30 cellular contexts compared by ENCODE assay signal in the genomic region with DNA sequence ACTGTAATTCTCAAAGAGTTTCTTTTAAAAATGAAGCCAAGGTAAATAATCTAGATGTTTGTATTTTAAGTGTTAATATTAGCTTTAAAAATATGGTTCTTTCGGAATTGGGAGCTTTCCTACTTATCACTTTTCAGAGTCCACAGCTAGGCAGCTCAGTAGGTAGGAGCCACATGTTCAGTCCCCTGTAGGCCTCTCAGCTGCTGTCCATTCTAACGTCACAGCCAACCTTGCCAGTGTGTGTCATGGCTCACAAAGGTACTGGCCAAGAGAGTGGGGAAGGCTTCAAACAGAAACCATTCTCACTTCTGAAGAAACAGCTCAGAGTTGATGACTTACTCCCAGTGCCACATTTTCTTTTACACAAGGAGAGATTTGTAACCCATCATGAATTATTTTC. TPM values are rescaled to one million over a fixed set of nuclear protein-coding genes. Genes with fewer than 3 reads are reported as not detected.
DNase-seq lines count a peak whose midpoint lies in the region; ATAC-seq, FAIRE-seq and TF ChIP-seq lines count a peak whose summit lies in the region.
"Had no signal": no experiment of that assay in that cellular context is flagged by ENCODE, and none has a peak within 500 bp of the region (broad histone marks: within the 10 kb centered on the region; RNA-seq: fewer than 3 reads in every experiment).

No MANE protein-coding gene starts in this region.

- no peak for TF ChIP-seq RAD21 in A549 (conservative IDR thresholded peaks at IDR 0.05 in 1 of 2, IDR thresholded peaks at IDR 0.05 in 1 of 2)

- 20% methylated on average over 2 of the region's 2 CpGs for WGBS in A549 (ENCODE audit: missing lambda C conversion rate)
- WGBS in body of pancreas, 2 donors = 16 to 38% methylated on average over 2 of the region's 2 CpGs
- 24 to 25% methylated on average over 2 of the region's 2 CpGs for WGBS in pancreas, 2 donors

- TF ChIP-seq EP300 in A549 (IDR thresholded peaks at IDR 0.05) = no peak

- peak; percentile 23 for FAIRE-seq in A549 (lab: Jason Lieb, UNC)
- FAIRE-seq in pancreas (lab: Jason Lieb, UNC) = no peak
- FAIRE-seq: GM12878, GM12892, GM18507 had no signal

- DNase-seq in A549 (ENCODE audit: low read depth in 1 of 2, low spot score in 1 of 2) (no peak), body of pancreas (peak; percentile 11 to 37 (median 28)), pancreas (peak in 4 of 6 donors; percentile 3 to 32 (median 21)), MG63 (no peak)
- DNase-seq in activated naive CD4-positive, alpha-beta T cell treated with anti-CD3 and anti-CD28 coated beads, Interleukin-2, amount 50 U/mL, for 16 hours = no peak
- DNase-seq: ACHN; BE2C; C1 segment of cervical spinal cord; CD4-positive, alpha-beta memory T cell; CD4-positive, CD25-positive, alpha-beta regulatory T cell; CD8-positive, alpha-beta memory T cell; COR-L47; DMS 273 treated with DMSO at 0.1 percent for 48 hours; DMS153; DMS53; DMS79; DND-41; EL; GDM1 had no signal

- no peaks in the 10 kb centered on the region for H3K4me1 ChIP-seq in A549
- H3K4me1 ChIP-seq in body of pancreas = no peaks in the 10 kb centered on the region
- no peaks in the 10 kb centered on the region for H3K4me1 ChIP-seq in pancreas
- H3K4me1 ChIP-seq: BE2C, BLaER1 had no signal

- H3K4me2 ChIP-seq in A549 = no peak overlapping the region
- H3K4me2 ChIP-seq: BLaER1 had no signal

- H3K36me3 ChIP-seq in body of pancreas (replicated peaks in 1 of 2; ENCODE audit: insufficient read depth in 1 of 2, low read depth in 2 of 2) (no peaks in the 10 kb centered on the region), pancreas (no peaks in the 10 kb centered on the region), MG63 (no peaks in the 10 kb centered on the region)
- H3K36me3 ChIP-seq: BE2C, BLaER1 had no signal

- CTCF ChIA-PET in A549 (lab: Yijun Ruan, JAX) = no interaction called here

- H3K27ac ChIP-seq in A549 (no peak overlapping the region), body of pancreas (no peak overlapping the region), pancreas (peak overlapping the region in 1 of 4 donors; percentile 37)
- H3K27ac ChIP-seq: 22Rv1, BLaER1 had no signal

- H3K9me3 ChIP-seq in A549 = no peaks in the 10 kb centered on the region
- no peaks in the 10 kb centered on the region for H3K9me3 ChIP-seq in body of pancreas
- H3K9me3 ChIP-seq in pancreas = no peaks in the 10 kb centered on the region
- H3K9me3 ChIP-seq in MG63 = no peaks in the 10 kb centered on the region
- H3K9me3 ChIP-seq: BE2C, BLaER1 had no signal

- H3K27me3 ChIP-seq in body of pancreas (no peaks in the 10 kb centered on the region), pancreas (peaks cover 0 to 3% (median 0%) of the 10 kb centered on the region in 4 donors), MG63 (no peaks in the 10 kb centered on the region)
- H3K27me3 ChIP-seq: BE2C had no signal

- no peak for TF ChIP-seq POLR2A in A549 (IDR thresholded peaks at IDR 0.05; ENCODE audit: low read length)
- no peak for TF ChIP-seq POLR2A in body of pancreas (IDR thresholded peaks at IDR 0.05)

- intact Hi-C loops in body of pancreas (cut with DNase I) = no loop called here
- intact Hi-C loops in pancreas (cut with DNase I) = no loop called here

- TF ChIP-seq CTCF in A549 (IDR thresholded peaks at IDR 0.05) = no peak
- no peak for TF ChIP-seq CTCF in body of pancreas (IDR thresholded peaks at IDR 0.05)
- TF ChIP-seq CTCF in pancreas (IDR thresholded peaks at IDR 0.05) = no peak

- POLR2A ChIA-PET in A549 (lab: Yijun Ruan, JAX) = no interaction called here

- H3K4me3 ChIP-seq in A549 = no peak overlapping the region
- H3K4me3 ChIP-seq in body of pancreas = no peak overlapping the region
- H3K4me3 ChIP-seq in pancreas = no peak overlapping the region
- no peak overlapping the region for H3K4me3 ChIP-seq in MG63
- H3K4me3 ChIP-seq: BLaER1, GM12878 had no signal

- no peak for ATAC-seq in A549
- ATAC-seq in body of pancreas = peak; percentile 40
- ATAC-seq in pancreas = peak; percentile 79 to 93 (median 92)
- ATAC-seq: GM12878 had no signal

TF ChIP-seq in A549, 52 proteins besides CTCF, POLR2A, EP300 and RAD21:
- TF ChIP-seq HEYL (CRISPR knock-in tag; IDR thresholded peaks at IDR 0.05) = no peak
- TF ChIP-seq, protein P1, sequence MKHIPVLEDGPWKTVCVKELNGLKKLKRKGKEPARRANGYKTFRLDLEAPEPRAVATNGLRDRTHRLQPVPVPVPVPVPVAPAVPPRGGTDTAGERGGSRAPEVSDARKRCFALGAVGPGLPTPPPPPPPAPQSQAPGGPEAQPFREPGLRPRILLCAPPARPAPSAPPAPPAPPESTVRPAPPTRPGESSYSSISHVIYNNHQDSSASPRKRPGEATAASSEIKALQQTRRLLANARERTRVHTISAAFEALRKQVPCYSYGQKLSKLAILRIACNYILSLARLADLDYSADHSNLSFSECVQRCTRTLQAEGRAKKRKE (CRISPR knock-in tag; IDR thresholded peaks at IDR 0.05; ENCODE audit: low read depth) = no peak
- TF ChIP-seq, protein P2, sequence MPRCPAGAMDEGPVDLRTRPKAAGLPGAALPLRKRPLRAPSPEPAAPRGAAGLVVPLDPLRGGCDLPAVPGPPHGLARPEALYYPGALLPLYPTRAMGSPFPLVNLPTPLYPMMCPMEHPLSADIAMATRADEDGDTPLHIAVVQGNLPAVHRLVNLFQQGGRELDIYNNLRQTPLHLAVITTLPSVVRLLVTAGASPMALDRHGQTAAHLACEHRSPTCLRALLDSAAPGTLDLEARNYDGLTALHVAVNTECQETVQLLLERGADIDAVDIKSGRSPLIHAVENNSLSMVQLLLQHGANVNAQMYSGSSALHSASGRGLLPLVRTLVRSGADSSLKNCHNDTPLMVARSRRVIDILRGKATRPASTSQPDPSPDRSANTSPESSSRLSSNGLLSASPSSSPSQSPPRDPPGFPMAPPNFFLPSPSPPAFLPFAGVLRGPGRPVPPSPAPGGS (IDR thresholded peaks at IDR 0.05) = no peak
- TF ChIP-seq RFX5 (IDR thresholded peaks at IDR 0.05) = no peak
- TF ChIP-seq CHD2 (IDR thresholded peaks at IDR 0.05; ENCODE audit: low read length, partially characterized antibody) = no peak
- TF ChIP-seq CEBPB (IDR thresholded peaks at IDR 0.05) = no peak
- TF ChIP-seq BHLHE40 (IDR thresholded peaks at IDR 0.05; ENCODE audit: low read depth, low read length) = no peak

RNA-seq across cellular contexts. Expression of a gene that starts 50.0 kb away (rescaled TPM):
- polyA plus RNA-seq in A549 (2011; rRNA removed) (not detected in 2 replicates), A549 (2017; fragmentation: RNase III; extraction: RNeasy Plus Mini Kit Qiagen cat#74134 plus additional on column Dnase treatment) (not detected in 3 replicates), pancreas (under 1 TPM; 0.11 to 0.21 TPM)
- not detected in 2 replicates for polyA plus RNA-seq in A549 (2012; cell fraction: cytosol; rRNA removed)
- not detected in 2 replicates for polyA plus RNA-seq in A549 (2012; cell fraction: nucleus; rRNA removed)
- polyA minus RNA-seq in A549 (2011; rRNA and poly(A)+ RNA removed) = not detected in 2 replicates
- total RNA-seq in body of pancreas (not detected), pancreas (under 1 TPM in 3 of 6 donors, not detected in 3; 0.12 to 0.16 (median 0.14) TPM)
- not detected in 2 replicates for total RNA-seq in MG63 (2014; rRNA removed; shearing (Covaris generic); ENCODE audit: low replicate concordance)
- total RNA-seq: A172; A673; CD4-positive, alpha-beta memory T cell; CD4-positive, CD25-positive, alpha-beta regulatory T cell; CD8-positive, alpha-beta memory T cell; Daoy; G401; GM12878 had no signal
- polyA plus RNA-seq: AG04450; CD14-positive monocyte; CD4-positive, alpha-beta memory T cell; CD4-positive, CD25-positive, alpha-beta regulatory T cell; CD8-positive, alpha-beta memory T cell; GM12878 had no signal

RNA-seq across cellular contexts. Expression of a gene that starts 59.6 kb away (rescaled TPM):
- polyA plus RNA-seq in A549 (2011; rRNA removed) (5.0 and 10.8 TPM in 2 replicates), A549 (2017; fragmentation: RNase III; extraction: RNeasy Plus Mini Kit Qiagen cat#74134 plus additional on column Dnase treatment) (82.3 to 87.7 TPM (median 82.8 TPM) in 3 replicates), pancreas (10 to 100 TPM; 12.6 to 26.4 TPM)
- polyA plus RNA-seq in A549 (2012; cell fraction: cytosol; rRNA removed) = 3.1 and 5.0 TPM in 2 replicates
- 1.7 and 4.7 TPM in 2 replicates for polyA plus RNA-seq in A549 (2012; cell fraction: nucleus; rRNA removed)
- 1.6 and 2.4 TPM in 2 replicates for polyA minus RNA-seq in A549 (2011; rRNA and poly(A)+ RNA removed)
- total RNA-seq in body of pancreas (10 to 100 TPM; 27.8 to 44.2 TPM), pancreas (10 to 100 TPM in 4 of 6 donors, 1 to 10 TPM in 2; 9.2 to 16.0 (median 12.2) TPM)
- 19.4 and 53.7 TPM in 2 replicates for total RNA-seq in MG63 (2014; rRNA removed; shearing (Covaris generic); ENCODE audit: low replicate concordance)

Comparison
In these comparisons a context has a peak if more than half of its experiments do, and no peak if none do; other contexts are left out.
1. ATAC-seq: peak in body of pancreas (single experiment) and pancreas (4 of 4); none in A549 (0 of 2).
2. DNase-seq: peak in body of pancreas (4 of 4) and pancreas (4 of 6); none in A549 (0 of 2), MG63 (single experiment) and activated naive CD4-positive, alpha-beta T cell treated with anti-CD3 and anti-CD28 coated beads, Interleukin-2, amount 50 U/mL, for 16 hours (single experiment).